ENCODE assay signal across 20 cellular contexts in genomic region chr16:70657956-70658355, GRCh38. TPM values are rescaled to one million over a fixed set of nuclear protein-coding genes. Genes with fewer than 3 reads are reported as not detected.
DNase-seq lines count a peak whose midpoint lies in the region; ATAC-seq and TF ChIP-seq lines count a peak whose summit lies in the region.
"Had no signal": no experiment of that assay in that cellular context is flagged by ENCODE, and none has a peak within 500 bp of the region (broad histone marks: within the 10 kb centered on the region; RNA-seq: fewer than 3 reads in every experiment).

No MANE protein-coding gene starts in this region.

- H3K36me3 Mint-ChIP-seq in activated CD8-positive, alpha-beta T cell treated with anti-CD3 and anti-CD28 coated beads for 36 hours (ENCODE audit: low read depth) = no peaks in the 10 kb centered on the region
- H3K36me3 Mint-ChIP-seq: CD4-positive, CD25-positive, alpha-beta regulatory T cell had no signal

- intact Hi-C loops in posterior vena cava (cut with DNase I) = loop anchor here (10.0 kb wide), 4 partner anchors 83 to 293 kb away; partner anchors contain the start of genes COG4 (in 1 of the 2) and SF3B3 (in 1 of the 2)
- intact Hi-C loops in activated CD8-positive, alpha-beta T cell treated with anti-CD3 and anti-CD28 coated beads for 36 hours (cut with micrococcal nuclease) = no loop called here

- H3K27ac ChIP-seq in SJCRH30 = peak overlapping the region; percentile 7; the same call in 1 of the 2 replicates

- H3K4me3 ChIP-seq in SJCRH30 = no peak overlapping the region
- H3K4me3 ChIP-seq: MG63 had no signal

- no peak overlapping the region for H3K4me3 Mint-ChIP-seq in activated CD8-positive, alpha-beta T cell treated with anti-CD3 and anti-CD28 coated beads for 36 hours

- no peak for TF ChIP-seq CTCF in activated CD8-positive, alpha-beta T cell treated with anti-CD3 and anti-CD28 coated beads for 36 hours (IDR thresholded peaks at IDR 0.05)

- no peaks in the 10 kb centered on the region for H3K27me3 ChIP-seq in SJCRH30
- H3K27me3 ChIP-seq: MG63 had no signal

- H3K4me1 Mint-ChIP-seq in activated CD8-positive, alpha-beta T cell treated with anti-CD3 and anti-CD28 coated beads for 36 hours (ENCODE audit: low read depth) = peaks cover 4% of the 10 kb centered on the region

- H3K27me3 Mint-ChIP-seq in activated CD8-positive, alpha-beta T cell treated with anti-CD3 and anti-CD28 coated beads for 36 hours = no peaks in the 10 kb centered on the region

- no peaks in the 10 kb centered on the region for H3K36me3 ChIP-seq in SJCRH30

- CTCF ChIA-PET in activated CD8-positive, alpha-beta T cell treated with anti-CD3 and anti-CD28 coated beads for 36 hours (lab: Charles Lee) = no interaction called here

- peaks cover 10% of the 10 kb centered on the region for H3K4me1 ChIP-seq in SJCRH30

- POLR2A ChIA-PET in activated CD8-positive, alpha-beta T cell treated with anti-CD3 and anti-CD28 coated beads for 36 hours (lab: Charles Lee) = no interaction called here

- ATAC-seq in HG03521 (IDR thresholded peaks at IDR 0.05; ENCODE audit: unreplicated experiment) = no peak
- ATAC-seq in activated CD8-positive, alpha-beta T cell treated with anti-CD3 and anti-CD28 coated beads for 36 hours = no peak
- no peak for ATAC-seq in HG03108 (IDR thresholded peaks at IDR 0.05; ENCODE audit: unreplicated experiment)

- no peak overlapping the region for H3K27ac Mint-ChIP-seq in activated CD8-positive, alpha-beta T cell treated with anti-CD3 and anti-CD28 coated beads for 36 hours

- H3K9me3 Mint-ChIP-seq in activated CD8-positive, alpha-beta T cell treated with anti-CD3 and anti-CD28 coated beads for 36 hours = no peaks in the 10 kb centered on the region
- H3K9me3 Mint-ChIP-seq: CD4-positive, CD25-positive, alpha-beta regulatory T cell had no signal

- DNase-seq in COLO668 (lab: John Stamatoyannopoulos, UW; ENCODE audit: unreplicated experiment) = peak; percentile 80
- DNase-seq in NCI-H146 (lab: John Stamatoyannopoulos, UW) = peak; percentile 63
- peak; percentile 79 to 81 for DNase-seq in SJCRH30
- DNase-seq in posterior vena cava (ENCODE audit: low spot score) = peak; percentile 51
- DNase-seq in activated CD8-positive, alpha-beta T cell treated with anti-CD3 and anti-CD28 coated beads for 36 hours = no peak
- DNase-seq: CD4-positive, CD25-positive, alpha-beta regulatory T cell; COR-L47; DND-41; GOT3; Kasumi-1; MG63; NCI-H1417; NCI-H2029; NCI-H446 treated with DMSO at 0.1 percent for 48 hours; Right ventricle myocardium superior; SK-N-SH; T-helper 2 cell had no signal

- no peaks in the 10 kb centered on the region for H3K9me3 ChIP-seq in SJCRH30 (replicated peaks)
- H3K9me3 ChIP-seq: MG63, SK-N-SH had no signal

RNA-seq across cellular contexts. Expression of gene IL34, which starts 11.6 kb away (rescaled TPM):
- 0.61 and 0.75 TPM in 2 replicates for total RNA-seq in SJCRH30 (2014; rRNA removed; shearing (Covaris generic))
- 1 to 10 TPM; 4.0 to 4.3 TPM for total RNA-seq in posterior vena cava
- total RNA-seq in activated CD8-positive, alpha-beta T cell treated with anti-CD3 and anti-CD28 coated beads for 36 hours = not detected
- total RNA-seq: A673; CD4-positive, CD25-positive, alpha-beta regulatory T cell had no signal

RNA-seq across cellular contexts. Expression of gene MTSS2, which starts 27.9 kb away (rescaled TPM):
- total RNA-seq in SJCRH30 (2014; rRNA removed; shearing (Covaris generic)) = 24.6 and 27.4 TPM in 2 replicates
- 100 to 1,000 TPM; 116 to 145 TPM for total RNA-seq in posterior vena cava
- 1 to 10 TPM; 4.4 to 4.6 TPM for total RNA-seq in activated CD8-positive, alpha-beta T cell treated with anti-CD3 and anti-CD28 coated beads for 36 hours
